8 cellular contexts compared by ENCODE assay signal in genomic region chr17:76191891-76192290, GRCh38. TPM values are rescaled to one million over a fixed set of nuclear protein-coding genes. Genes with fewer than 3 reads are reported as not detected.
DNase-seq lines count a peak whose midpoint lies in the region; ATAC-seq and TF ChIP-seq lines count a peak whose summit lies in the region.

No MANE protein-coding gene starts in this region.

- no peak for TF ChIP-seq CTCF in mesothelial cell of epicardium (IDR thresholded peaks at IDR 0.05; ENCODE audit: unreplicated experiment)

- H3K4me2 ChIP-seq in BLaER1, result peak overlapping the region; percentile 39

- no peaks in the 10 kb centered on the region for H3K9me3 ChIP-seq in BLaER1

- H3K27me3 ChIP-seq in BLaER1, result no peaks in the 10 kb centered on the region

- H3K4me1 Mint-ChIP-seq in activated naive CD4-positive, alpha-beta T cell treated with anti-CD3 and anti-CD28 coated beads for 36 hours (ENCODE audit: low read depth), result peaks cover 87% of the 10 kb centered on the region
- H3K4me1 Mint-ChIP-seq in mesothelial cell of epicardium, result peaks cover 33% of the 10 kb centered on the region

- intact Hi-C loops in activated naive CD4-positive, alpha-beta T cell treated with anti-CD3 and anti-CD28 coated beads for 36 hours (cut with micrococcal nuclease), result loop anchor here (1.0 to 10.0 kb wide), 11 partner anchors 7 to 563 kb away; partner anchors contain the start of gene UNK

- no peaks in the 10 kb centered on the region for H3K36me3 ChIP-seq in BLaER1

- no peaks in the 10 kb centered on the region for H4K20me1 ChIP-seq in BLaER1

- H3K4me3 Mint-ChIP-seq in activated naive CD4-positive, alpha-beta T cell treated with anti-CD3 and anti-CD28 coated beads for 36 hours, result peak overlapping the region; percentile 66
- no peak overlapping the region for H3K4me3 Mint-ChIP-seq in mesothelial cell of epicardium

- no peak overlapping the region for H3K27ac ChIP-seq in BLaER1

- DNase-seq in GM19240 (ENCODE audit: insufficient read length, low spot score) (peak; percentile 25), mesothelial cell of epicardium (ENCODE audit: low spot score in 2 of 2, unreplicated experiment in 2 of 2) (no peak)
- DNase-seq in activated naive CD4-positive, alpha-beta T cell treated with anti-CD3 and anti-CD28 coated beads for 36 hours, result peak; percentile 73

- no peaks in the 10 kb centered on the region for H3K27me3 Mint-ChIP-seq in activated naive CD4-positive, alpha-beta T cell treated with anti-CD3 and anti-CD28 coated beads for 36 hours (ENCODE audit: low read depth)
- H3K27me3 Mint-ChIP-seq in mesothelial cell of epicardium (ENCODE audit: low read depth), result no peaks in the 10 kb centered on the region

- H3K9ac ChIP-seq in BLaER1, result no peak overlapping the region

- peak overlapping the region; percentile 98 for H3K27ac Mint-ChIP-seq in activated naive CD4-positive, alpha-beta T cell treated with anti-CD3 and anti-CD28 coated beads for 36 hours
- no peak overlapping the region for H3K27ac Mint-ChIP-seq in mesothelial cell of epicardium

- CTCF ChIA-PET in activated naive CD4-positive, alpha-beta T cell treated with anti-CD3 and anti-CD28 coated beads for 36 hours (lab: Charles Lee), result interaction anchor here (0.9 to 2.6 kb wide), 14 partner anchors 8 to 115 kb away, joined by 3 to 13 read pairs (median 5); partner anchors contain the start of gene UBALD2

- H3K9me3 Mint-ChIP-seq in activated naive CD4-positive, alpha-beta T cell treated with anti-CD3 and anti-CD28 coated beads for 36 hours, result no peaks in the 10 kb centered on the region
- no peaks in the 10 kb centered on the region for H3K9me3 Mint-ChIP-seq in mesothelial cell of epicardium

- peaks cover 24% of the 10 kb centered on the region for H3K4me1 ChIP-seq in BLaER1

- ATAC-seq in HG03342 (IDR thresholded peaks at IDR 0.05; ENCODE audit: unreplicated experiment) (peak; percentile 41), HG02884 (IDR thresholded peaks at IDR 0.05; ENCODE audit: unreplicated experiment) (no peak), HG03521 (IDR thresholded peaks at IDR 0.05; ENCODE audit: unreplicated experiment) (no peak), SK-N-SH treated with all-trans-retinoic acid at 6 μM for 48 hours (no peak)

- no peak overlapping the region for H3K4me3 ChIP-seq in BLaER1

- H3K36me3 Mint-ChIP-seq in activated naive CD4-positive, alpha-beta T cell treated with anti-CD3 and anti-CD28 coated beads for 36 hours (ENCODE audit: low read depth), result peaks cover 19% of the 10 kb centered on the region
- no peaks in the 10 kb centered on the region for H3K36me3 Mint-ChIP-seq in mesothelial cell of epicardium

TF ChIP-seq in SK-N-SH treated with all-trans-retinoic acid at 6 μM for 48 hours, 23 proteins besides CTCF, POLR2A, EP300 and RAD21:
- no peak for TF ChIP-seq SNAI2 (CRISPR knock-in tag; IDR thresholded peaks at IDR 0.05)
- no peak for TF ChIP-seq ZFP3 (CRISPR knock-in tag; IDR thresholded peaks at IDR 0.05)
- no peak for TF ChIP-seq ISL1 (CRISPR knock-in tag; IDR thresholded peaks at IDR 0.05)
- no peak for TF ChIP-seq ZNF565 (CRISPR knock-in tag; conservative IDR thresholded peaks at IDR 0.05; ENCODE audit: low read depth)
- no peak for TF ChIP-seq TOX (CRISPR knock-in tag; IDR thresholded peaks at IDR 0.05; ENCODE audit: borderline replicate concordance)
- TF ChIP-seq, protein P1, sequence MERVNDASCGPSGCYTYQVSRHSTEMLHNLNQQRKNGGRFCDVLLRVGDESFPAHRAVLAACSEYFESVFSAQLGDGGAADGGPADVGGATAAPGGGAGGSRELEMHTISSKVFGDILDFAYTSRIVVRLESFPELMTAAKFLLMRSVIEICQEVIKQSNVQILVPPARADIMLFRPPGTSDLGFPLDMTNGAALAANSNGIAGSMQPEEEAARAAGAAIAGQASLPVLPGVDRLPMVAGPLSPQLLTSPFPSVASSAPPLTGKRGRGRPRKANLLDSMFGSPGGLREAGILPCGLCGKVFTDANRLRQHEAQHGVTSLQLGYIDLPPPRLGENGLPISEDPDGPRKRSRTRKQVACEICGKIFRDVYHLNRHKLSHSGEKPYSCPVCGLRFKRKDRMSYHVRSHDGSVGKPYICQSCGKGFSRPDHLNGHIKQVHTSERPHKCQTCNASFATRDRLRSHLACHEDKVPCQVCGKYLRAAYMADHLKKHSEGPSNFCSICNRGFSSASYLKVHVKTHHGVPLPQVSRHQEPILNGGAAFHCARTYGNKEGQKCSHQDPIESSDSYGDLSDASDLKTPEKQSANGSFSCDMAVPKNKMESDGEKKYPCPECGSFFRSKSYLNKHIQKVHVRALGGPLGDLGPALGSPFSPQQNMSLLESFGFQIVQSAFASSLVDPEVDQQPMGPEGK (CRISPR knock-in tag; IDR thresholded peaks at IDR 0.05; ENCODE audit: borderline replicate concordance), result no peak
- no peak for TF ChIP-seq CSRNP3 (CRISPR knock-in tag; IDR thresholded peaks at IDR 0.05)
- TF ChIP-seq TCF4 (CRISPR knock-in tag; IDR thresholded peaks at IDR 0.05; ENCODE audit: borderline replicate concordance), result no peak
- TF ChIP-seq ARNTL (CRISPR knock-in tag; IDR thresholded peaks at IDR 0.05; ENCODE audit: borderline replicate concordance, low read depth), result no peak
- no peak for TF ChIP-seq GLIS3 (CRISPR knock-in tag; IDR thresholded peaks at IDR 0.05)
- no peak for TF ChIP-seq CREB5 (CRISPR knock-in tag; IDR thresholded peaks at IDR 0.05; ENCODE audit: low read depth)
- TF ChIP-seq, protein P2, sequence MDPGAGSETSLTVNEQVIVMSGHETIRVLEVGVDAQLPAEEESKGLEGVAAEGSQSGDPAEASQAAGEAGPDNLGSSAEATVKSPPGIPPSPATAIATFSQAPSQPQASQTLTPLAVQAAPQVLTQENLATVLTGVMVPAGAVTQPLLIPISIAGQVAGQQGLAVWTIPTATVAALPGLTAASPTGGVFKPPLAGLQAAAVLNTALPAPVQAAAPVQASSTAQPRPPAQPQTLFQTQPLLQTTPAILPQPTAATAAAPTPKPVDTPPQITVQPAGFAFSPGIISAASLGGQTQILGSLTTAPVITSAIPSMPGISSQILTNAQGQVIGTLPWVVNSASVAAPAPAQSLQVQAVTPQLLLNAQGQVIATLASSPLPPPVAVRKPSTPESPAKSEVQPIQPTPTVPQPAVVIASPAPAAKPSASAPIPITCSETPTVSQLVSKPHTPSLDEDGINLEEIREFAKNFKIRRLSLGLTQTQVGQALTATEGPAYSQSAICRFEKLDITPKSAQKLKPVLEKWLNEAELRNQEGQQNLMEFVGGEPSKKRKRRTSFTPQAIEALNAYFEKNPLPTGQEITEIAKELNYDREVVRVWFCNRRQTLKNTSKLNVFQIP (CRISPR knock-in tag; IDR thresholded peaks at IDR 0.05; ENCODE audit: borderline replicate concordance, low read depth), result no peak
- no peak for TF ChIP-seq ZNF70 (CRISPR knock-in tag; IDR thresholded peaks at IDR 0.05)
- TF ChIP-seq OSR1 (CRISPR knock-in tag; IDR thresholded peaks at IDR 0.05), result no peak
- no peak for TF ChIP-seq BACH2 (CRISPR knock-in tag; IDR thresholded peaks at IDR 0.05; ENCODE audit: borderline replicate concordance)
- TF ChIP-seq PPARA (CRISPR knock-in tag; IDR thresholded peaks at IDR 0.05; ENCODE audit: borderline replicate concordance), result no peak
TF ChIP-seq in SK-N-SH treated with all-trans-retinoic acid at 6 μM for 48 hours: peak in this region for 0.

RNA-seq across cellular contexts. Expression of gene RNF157, which starts 48.4 kb away (rescaled TPM):
- 10 to 100 TPM; 38.1 to 45.3 TPM for total RNA-seq in activated naive CD4-positive, alpha-beta T cell treated with anti-CD3 and anti-CD28 coated beads for 36 hours
- 6.8 to 8.0 TPM (median 7.8 TPM) in 3 replicates for total RNA-seq in mesothelial cell of epicardium

RNA-seq across cellular contexts. Expression of gene FOXJ1, which starts 50.8 kb away (rescaled TPM):
- total RNA-seq in activated naive CD4-positive, alpha-beta T cell treated with anti-CD3 and anti-CD28 coated beads for 36 hours, result under 1 TPM; 0.60 to 0.84 TPM
- 2.0 to 2.1 TPM (median 2.1 TPM) in 3 replicates for total RNA-seq in mesothelial cell of epicardium

Comparison
In these comparisons a context has a peak if more than half of its experiments do, and no peak if none do; other contexts are left out.
1. DNase-seq: peak in GM19240 (single experiment) and activated naive CD4-positive, alpha-beta T cell treated with anti-CD3 and anti-CD28 coated beads for 36 hours (single experiment); none in mesothelial cell of epicardium (0 of 2).